Comparison of ENCODE assay signal across 27 cellular contexts in genomic region chr2:135023886-135024285, GRCh38. TPM values are rescaled to one million over a fixed set of nuclear protein-coding genes. Genes with fewer than 3 reads are reported as not detected.
"Had no signal": no experiment of that assay in that cellular context is flagged by ENCODE, and none has a peak within 500 bp of the region (broad histone marks: within the 10 kb centered on the region; RNA-seq: fewer than 3 reads in every experiment).

No MANE protein-coding gene starts in this region.

- H3K9me3 Mint-ChIP-seq: activated B cell treated with CpG ODN at 0.5 μM for 24 hours, neural crest cell had no signal

- H3K4me1 ChIP-seq: gastrocnemius medialis, left lung, lower lobe of right lung, spleen, suprapubic skin, tibial artery had no signal

- H3K27me3 ChIP-seq: gastrocnemius medialis, left lung, tibial artery had no signal

- ATAC-seq: gastrocnemius medialis; left lung; lower lobe of right lung; naive thymus-derived CD8-positive, alpha-beta T cell; right cardiac atrium had no signal

- H3K27ac Mint-ChIP-seq: activated B cell treated with CpG ODN at 0.5 μM for 24 hours; activated naive CD4-positive, alpha-beta T cell treated with anti-CD3 and anti-CD28 coated beads, Interleukin-2, amount 10 ng/mL, durations not matched to agents 7 days and 5 days; naive thymus-derived CD8-positive, alpha-beta T cell; T-helper 2 cell treated with Interferon-gamma antibody and Interleukin-4, amounts not matched to agents 5 μg/mL and 100 μg/mL, for 36 hours had no signal

- H3K9me3 ChIP-seq: gastrocnemius medialis, left lung, lower lobe of right lung, suprapubic skin, tibial artery had no signal

- H3K4me3 Mint-ChIP-seq: activated B cell treated with CpG ODN at 0.5 μM for 24 hours; activated naive CD4-positive, alpha-beta T cell treated with anti-CD3 and anti-CD28 coated beads, Interleukin-2, amount 10 ng/mL, durations not matched to agents 7 days and 5 days; naive thymus-derived CD8-positive, alpha-beta T cell; neural crest cell; T-helper 2 cell treated with Interferon-gamma antibody and Interleukin-4, amounts not matched to agents 5 μg/mL and 100 μg/mL, for 36 hours had no signal

- H3K4me1 Mint-ChIP-seq: activated B cell treated with CpG ODN at 0.5 μM for 24 hours; activated naive CD4-positive, alpha-beta T cell treated with anti-CD3 and anti-CD28 coated beads, Interleukin-2, amount 10 ng/mL, durations not matched to agents 7 days and 5 days had no signal

- H3K4me3 ChIP-seq: gastrocnemius medialis, left lung, lower lobe of right lung, spleen, suprapubic skin, tibial artery had no signal

- H3K27ac ChIP-seq: gastrocnemius medialis, left lung, lower lobe of right lung, spleen, suprapubic skin, tibial artery had no signal

- H3K36me3 Mint-ChIP-seq: activated naive CD4-positive, alpha-beta T cell treated with anti-CD3 and anti-CD28 coated beads, Interleukin-2, amount 10 ng/mL, durations not matched to agents 7 days and 5 days; naive thymus-derived CD8-positive, alpha-beta T cell had no signal

- FAIRE-seq: bronchial epithelial cell, colon, endometrium, islet of Langerhans had no signal

- DNase-seq: activated B cell treated with CpG ODN at 0.5 μM for 24 hours; activated CD4-positive, alpha-beta T cell treated with anti-CD3 and anti-CD28 coated beads for 4 hours; activated CD4-positive, alpha-beta T cell treated with anti-CD3 and anti-CD28 coated beads, Interleukin-2, amount 50 U/mL, for 48 hours; activated gamma-delta T cell; activated naive CD4-positive, alpha-beta T cell treated with anti-CD3 and anti-CD28 coated beads, Interleukin-2, amount 10 ng/mL, durations not matched to agents 7 days and 5 days; effector CD8-positive, alpha-beta T cell; gastrocnemius medialis; glutamatergic neuron; left lung; lower lobe of right lung; mesenchymal stem cell; naive thymus-derived CD8-positive, alpha-beta T cell; right cardiac atrium; spleen; tibial artery had no signal

- H3K36me3 ChIP-seq: gastrocnemius medialis, left lung, lower lobe of right lung, spleen, suprapubic skin, tibial artery had no signal

RNA-seq across cellular contexts. Expression of gene MAP3K19, which starts 23.4 kb away (rescaled TPM):
- total RNA-seq: activated B cell treated with CpG ODN at 0.5 μM for 24 hours; bronchial epithelial cell; dermis microvascular lymphatic vessel endothelial cell; epithelial cell of proximal tubule; gastrocnemius medialis; naive thymus-derived CD8-positive, alpha-beta T cell; neural crest cell; omental fat pad; pulmonary artery endothelial cell; right cardiac atrium; spleen; suprapubic skin; ureter had no signal
- polyA plus RNA-seq: naive thymus-derived CD8-positive, alpha-beta T cell; right cardiac atrium; spleen had no signal
